8 cellular contexts compared by ENCODE assay signal in genomic region chr12:43882578-43883178, GRCh38. TPM values are rescaled to one million over a fixed set of nuclear protein-coding genes. Genes with fewer than 3 reads are reported as not detected.
A peak's percentile ranks its signal among the peaks of the same experiment; 100 is the strongest.
DNase-seq lines count a peak whose midpoint lies in the region; ATAC-seq lines count a peak whose summit lies in the region.

No MANE protein-coding gene starts in this region.

- ATAC-seq in GM19351 (IDR thresholded peaks at IDR 0.05; ENCODE audit: unreplicated experiment): peak; percentile 94
- peak; percentile 84 for ATAC-seq in HG03196 (IDR thresholded peaks at IDR 0.05; ENCODE audit: unreplicated experiment)

- DNase-seq in Daoy (ENCODE audit: low read depth) (peak; percentile 43), NCI-H2227 treated with DMSO at 0.1 percent for 48 hours (lab: John Stamatoyannopoulos, UW) (peak; percentile 41), glomerular visceral epithelial cell (ENCODE audit: extremely low spot score) (peak; percentile 67), pulmonary artery endothelial cell (ENCODE audit: low read depth, low spot score) (peak; percentile 15)
- DNase-seq in activated CD8-positive, alpha-beta memory T cell treated with anti-CD3 and anti-CD28 coated beads, Interleukin-2, amount 50 U/mL, for 4 hours: peak; percentile 16
- no peak for DNase-seq in activated effector memory CD4-positive, alpha-beta T cell treated with Interleukin-2 at 50 U/mL for 16 hours

RNA-seq across cellular contexts. Expression of gene TMEM117, which starts 46.8 kb away (rescaled TPM):
- 2.3 and 3.6 TPM in 2 replicates for total RNA-seq in Daoy (2014; rRNA removed; shearing (Covaris generic))
- total RNA-seq in pulmonary artery endothelial cell: 1.9 and 2.6 TPM in 2 replicates
